Comparison of ENCODE assay signal across 14 cellular contexts in genomic region chr10:129096340-129096984, GRCh38.
DNase-seq lines count a peak whose midpoint lies in the region; ATAC-seq and TF ChIP-seq lines count a peak whose summit lies in the region.
"Had no signal": no experiment of that assay in that cellular context is flagged by ENCODE, and none has a peak within 500 bp of the region (broad histone marks: within the 10 kb centered on the region; RNA-seq: fewer than 3 reads in every experiment).

No MANE protein-coding gene starts in this region.

- no peak for TF ChIP-seq CTCF in NB4 (IDR thresholded peaks at IDR 0.05; ENCODE audit: low read depth, low read length)
- TF ChIP-seq CTCF in breast epithelium (IDR thresholded peaks at IDR 0.05), result no peak
- TF ChIP-seq CTCF in thyroid gland (IDR thresholded peaks at IDR 0.05), result no peak

- intact Hi-C loops in breast epithelium (cut with DNase I; ENCODE audit: low total_unique reads), result no loop called here
- intact Hi-C loops in thyroid gland (cut with DNase I), result no loop called here

- H3K4me3 ChIP-seq in NB4 (ENCODE audit: low read depth, low read length), result no peak overlapping the region
- peak overlapping the region in 2 of 3 donors; percentile 9 to 13 for H3K4me3 ChIP-seq in breast epithelium
- H3K4me3 ChIP-seq in subcutaneous abdominal adipose tissue (ENCODE audit: low read depth in 1 of 5, low read length in 5 of 5), result no peak overlapping the region
- no peak overlapping the region for H3K4me3 ChIP-seq in thyroid gland (replicated peaks in 1 of 3)
- H3K4me3 ChIP-seq: SJCRH30, tibial nerve had no signal

- no peaks in the 10 kb centered on the region for H3K36me3 ChIP-seq in breast epithelium
- no peaks in the 10 kb centered on the region for H3K36me3 ChIP-seq in subcutaneous abdominal adipose tissue (ENCODE audit: control insufficient read depth in 5 of 5, insufficient read depth in 5 of 5, low read length in 5 of 5)
- no peaks in the 10 kb centered on the region for H3K36me3 ChIP-seq in thyroid gland
- H3K36me3 ChIP-seq: SJCRH30, tibial nerve had no signal

- H3K27ac ChIP-seq in breast epithelium (peak overlapping the region; percentile 57 to 68), subcutaneous abdominal adipose tissue (ENCODE audit: low read depth, low read length) (peak overlapping the region; percentile 76), thyroid gland (no peak overlapping the region)
- H3K27ac ChIP-seq: SJCRH30 had no signal

- H3K9ac ChIP-seq in subcutaneous abdominal adipose tissue (ENCODE audit: low read length in 5 of 5), result peak overlapping the region in 2 of 5 donors; percentile 13 to 19

- ATAC-seq in GM21423 (IDR thresholded peaks at IDR 0.05; ENCODE audit: unreplicated experiment) (no peak), HG03097 (IDR thresholded peaks at IDR 0.05; ENCODE audit: low FRiP score, unreplicated experiment) (no peak)

- H3K4me1 ChIP-seq in breast epithelium (peaks cover 0 to 5% of the 10 kb centered on the region in 2 donors), subcutaneous abdominal adipose tissue (ENCODE audit: control insufficient read depth in 5 of 5, insufficient read depth in 5 of 5, low read length in 5 of 5) (peaks cover 12 to 53% (median 41%) of the 10 kb centered on the region in 5 donors), thyroid gland (no peaks in the 10 kb centered on the region)
- H3K4me1 ChIP-seq: SJCRH30 had no signal

- DNase-seq in NB4 (ENCODE audit: low read depth) (peak; percentile 21), breast epithelium (ENCODE audit: low spot score in 2 of 2) (peak in 1 of 2 donors; percentile 27), iris pigment epithelial cell (ENCODE audit: low read depth) (peak; percentile 64), thyroid gland (no peak), DMS153 (lab: John Stamatoyannopoulos, UW) (no peak)
- DNase-seq: activated CD4-positive, CD25-positive, alpha-beta regulatory T cell treated with anti-CD3 and anti-CD28 coated beads, Interleukin-2, amount 50 U/mL, for 72 hours; DMS53; effector memory CD4-positive, alpha-beta T cell; nucleus accumbens; SJCRH30 had no signal

- H3K9me3 ChIP-seq in breast epithelium (no peaks in the 10 kb centered on the region), subcutaneous abdominal adipose tissue (ENCODE audit: control insufficient read depth in 5 of 5, low read length in 5 of 5) (no peaks in the 10 kb centered on the region), thyroid gland (no peaks in the 10 kb centered on the region)
- H3K9me3 ChIP-seq: SJCRH30, tibial nerve had no signal

- H3K27me3 ChIP-seq in breast epithelium, result no peaks in the 10 kb centered on the region
- H3K27me3 ChIP-seq in subcutaneous abdominal adipose tissue (ENCODE audit: control insufficient read depth in 5 of 5, insufficient read depth in 4 of 5, low read length in 5 of 5), result no peaks in the 10 kb centered on the region
- no peaks in the 10 kb centered on the region for H3K27me3 ChIP-seq in thyroid gland
- H3K27me3 ChIP-seq: SJCRH30, tibial nerve had no signal

- no peak for TF ChIP-seq POLR2A in NB4 (IDR thresholded peaks at IDR 0.05; ENCODE audit: extremely low read depth, insufficient read length)
- no peak for TF ChIP-seq POLR2A in breast epithelium (IDR thresholded peaks at IDR 0.05)
- no peak for TF ChIP-seq POLR2A in thyroid gland (IDR thresholded peaks at IDR 0.05)

- 16 to 23% methylated on average over 9 of the region's 9 CpGs for WGBS in thyroid gland, 2 donors

Comparison
In these comparisons a context has a peak if more than half of its experiments do, and no peak if none do; other contexts are left out.
1. DNase-seq: peak in NB4 (single experiment) and iris pigment epithelial cell (single experiment); none in thyroid gland (0 of 2) and DMS153 (single experiment).
2. H3K4me3 ChIP-seq: peak in breast epithelium (2 of 3); none in NB4 (single experiment), subcutaneous abdominal adipose tissue (0 of 5) and thyroid gland (0 of 3).
3. H3K27ac ChIP-seq: peak in breast epithelium (2 of 2) and subcutaneous abdominal adipose tissue (single experiment); none in thyroid gland (0 of 3).